ENCODE assay signal across 1 cellular context in genomic region chr15:48283361-48284157, GRCh38.
TF ChIP-seq lines count a peak whose summit lies in the region.

No MANE protein-coding gene starts in this region.

TF ChIP-seq in WTC11, 78 proteins besides CTCF, POLR2A, EP300 and RAD21 (continued from another document):
- no peak for TF ChIP-seq ZNF512 (CRISPR knock-in tag; IDR thresholded peaks at IDR 0.05; ENCODE audit: borderline replicate concordance)
- TF ChIP-seq TEAD1 (CRISPR knock-in tag; IDR thresholded peaks at IDR 0.05), result no peak
- no peak for TF ChIP-seq HMGA2 (CRISPR knock-in tag; IDR thresholded peaks at IDR 0.05)
- no peak for TF ChIP-seq ZNF138 (CRISPR knock-in tag; conservative IDR thresholded peaks at IDR 0.05)
- TF ChIP-seq FOXP1 (CRISPR knock-in tag; IDR thresholded peaks at IDR 0.05; ENCODE audit: borderline replicate concordance), result no peak
TF ChIP-seq in WTC11: peak in this region for 0.
